8 cellular contexts compared by ENCODE assay signal in genomic region chr1:203794764-203795381, GRCh38. TPM values are rescaled to one million over a fixed set of nuclear protein-coding genes. Genes with fewer than 3 reads are reported as not detected.
A peak's percentile ranks its signal among the peaks of the same experiment; 100 is the strongest.
DNase-seq lines count a peak whose midpoint lies in the region; ATAC-seq and TF ChIP-seq lines count a peak whose summit lies in the region.

No MANE protein-coding gene starts in this region.

- CTCF ChIA-PET in activated CD4-positive, alpha-beta T cell treated with anti-CD3 and anti-CD28 coated beads, Interleukin-2, amount 10 ng/mL, durations not matched to agents 7 days and 5 days (lab: Charles Lee), result no interaction called here

- H3K36me3 ChIP-seq in left lung (peaks cover 0 to 16% of the 10 kb centered on the region in 2 donors), testis (ENCODE audit: low read depth, missing control alignments) (no peaks in the 10 kb centered on the region)

- H3K36me3 Mint-ChIP-seq in activated CD4-positive, alpha-beta T cell treated with anti-CD3 and anti-CD28 coated beads, Interleukin-2, amount 10 ng/mL, durations not matched to agents 7 days and 5 days (ENCODE audit: low read depth), result peaks cover 36% of the 10 kb centered on the region

- H3K27me3 Mint-ChIP-seq in activated CD4-positive, alpha-beta T cell treated with anti-CD3 and anti-CD28 coated beads, Interleukin-2, amount 10 ng/mL, durations not matched to agents 7 days and 5 days, result no peaks in the 10 kb centered on the region

- TF ChIP-seq CTCF in left lung (IDR thresholded peaks at IDR 0.05) (no peak), testis (IDR thresholded peaks at IDR 0.05) (no peak)

- POLR2A ChIA-PET in activated CD4-positive, alpha-beta T cell treated with anti-CD3 and anti-CD28 coated beads, Interleukin-2, amount 10 ng/mL, durations not matched to agents 7 days and 5 days (lab: Charles Lee), result no interaction called here

- peak overlapping the region; percentile 95 for H3K4me3 Mint-ChIP-seq in activated CD4-positive, alpha-beta T cell treated with anti-CD3 and anti-CD28 coated beads, Interleukin-2, amount 10 ng/mL, durations not matched to agents 7 days and 5 days

- H3K4me3 ChIP-seq in left lung (peak overlapping the region; percentile 48 to 76), testis (peak overlapping the region; percentile 72 to 83)

- H3K9me3 ChIP-seq in left lung (no peaks in the 10 kb centered on the region), testis (no peaks in the 10 kb centered on the region)

- H3K27ac ChIP-seq in angular gyrus (ENCODE audit: low read depth, low read length), result peak overlapping the region; percentile 23
- H3K27ac ChIP-seq in left lung, result peak overlapping the region; percentile 94 to 97
- peak overlapping the region; percentile 98 to 99 for H3K27ac ChIP-seq in testis

- no peak for DNase-seq in activated CD4-positive, alpha-beta T cell treated with anti-CD3 and anti-CD28 coated beads, Interleukin-2, amount 10 ng/mL, durations not matched to agents 7 days and 5 days
- DNase-seq in activated CD4-positive, alpha-beta T cell treated with anti-CD3 and anti-CD28 coated beads, Interleukin-2, amount 50 U/mL, for 1 hour, result no peak
- DNase-seq in left lung, result no peak
- DNase-seq in testis, result no peak
- DNase-seq in NCI-H226, result no peak
- DNase-seq in cortex of kidney (lab: John Stamatoyannopoulos, UW), result no peak

- TF ChIP-seq POLR2A in testis (IDR thresholded peaks at IDR 0.05), result no peak

- no peak for ATAC-seq in left lung
- no peak for ATAC-seq in HG03520 (IDR thresholded peaks at IDR 0.05; ENCODE audit: unreplicated experiment)

- intact Hi-C loops in left lung (cut with DNase I) (no loop called here), testis (cut with DNase I; ENCODE audit: low total_unique reads) (no loop called here)

- 49 to 61% methylated on average over 17 of the region's 17 CpGs for WGBS in testis, 2 donors

- peak overlapping the region; percentile 93 for H3K27ac Mint-ChIP-seq in activated CD4-positive, alpha-beta T cell treated with anti-CD3 and anti-CD28 coated beads, Interleukin-2, amount 10 ng/mL, durations not matched to agents 7 days and 5 days

- H3K4me1 ChIP-seq in left lung, result peaks cover 16 to 42% of the 10 kb centered on the region in 2 donors
- H3K4me1 ChIP-seq in testis, result peaks cover 26% of the 10 kb centered on the region

- H3K9me3 Mint-ChIP-seq in activated CD4-positive, alpha-beta T cell treated with anti-CD3 and anti-CD28 coated beads, Interleukin-2, amount 10 ng/mL, durations not matched to agents 7 days and 5 days, result peaks cover 4% of the 10 kb centered on the region

- H3K4me1 Mint-ChIP-seq in activated CD4-positive, alpha-beta T cell treated with anti-CD3 and anti-CD28 coated beads, Interleukin-2, amount 10 ng/mL, durations not matched to agents 7 days and 5 days, result peaks cover 45% of the 10 kb centered on the region

- no peaks in the 10 kb centered on the region for H3K27me3 ChIP-seq in left lung
- H3K27me3 ChIP-seq in testis, result no peaks in the 10 kb centered on the region

RNA-seq across cellular contexts. Expression of gene ZBED6, which starts 0.6 kb away (rescaled TPM):
- 10 to 100 TPM; 18.9 to 19.4 TPM for total RNA-seq in activated CD4-positive, alpha-beta T cell treated with anti-CD3 and anti-CD28 coated beads, Interleukin-2, amount 10 ng/mL, durations not matched to agents 7 days and 5 days
- total RNA-seq in left lung (10 to 100 TPM; 31.9 to 32.8 TPM), testis (10 to 100 TPM; 24.8 to 29.8 TPM)
- polyA plus RNA-seq in testis (ENCODE audit: insufficient read depth, low read depth, low replicate concordance), result 8.2 TPM

RNA-seq across cellular contexts. Expression of gene ZC3H11A, which starts 0.6 kb away (rescaled TPM):
- total RNA-seq in activated CD4-positive, alpha-beta T cell treated with anti-CD3 and anti-CD28 coated beads, Interleukin-2, amount 10 ng/mL, durations not matched to agents 7 days and 5 days, result 10 to 100 TPM; 83.6 to 97.8 TPM
- total RNA-seq in left lung (10 to 100 TPM; 60.0 to 71.4 TPM), testis (100 to 1,000 TPM; 128 to 133 TPM)
- 84.5 TPM for polyA plus RNA-seq in testis (ENCODE audit: insufficient read depth, low read depth, low replicate concordance)

RNA-seq across cellular contexts. Expression of gene LAX1, which starts 29.9 kb away (rescaled TPM):
- total RNA-seq in activated CD4-positive, alpha-beta T cell treated with anti-CD3 and anti-CD28 coated beads, Interleukin-2, amount 10 ng/mL, durations not matched to agents 7 days and 5 days, result 10 to 100 TPM; 18.9 to 20.5 TPM
- total RNA-seq in left lung (1 to 10 TPM in 1 of 2 donors, under 1 TPM in 1; 0.93 to 2.2 TPM), testis (under 1 TPM in 1 of 2 donors, not detected in 1; 0.37 TPM)
- 0.26 TPM for polyA plus RNA-seq in testis (ENCODE audit: insufficient read depth, low read depth, low replicate concordance)

Comparison
In these comparisons a context has a peak if more than half of its experiments do, and no peak if none do; other contexts are left out.
1. H3K27ac ChIP-seq: peak in every context shown above with its lines; median percentile 98 in testis; 96 in left lung; 23 in angular gyrus.
2. RNA of gene LAX1, which starts 29.9 kb away (total RNA-seq): 18.9 to 20.5 TPM in activated CD4-positive, alpha-beta T cell treated with anti-CD3 and anti-CD28 coated beads, Interleukin-2, amount 10 ng/mL, durations not matched to agents 7 days and 5 days; 0.93 to 2.2 TPM in left lung and 0.37 TPM in testis; every median in the first group is over 4 times any median in the second.